In genomic region chr11:89443366-89444303, GRCh38 we compare ENCODE assay signal across 20 cellular contexts. TPM values are rescaled to one million over a fixed set of nuclear protein-coding genes. Genes with fewer than 3 reads are reported as not detected.
"Had no signal": no experiment of that assay in that cellular context is flagged by ENCODE, and none has a peak within 500 bp of the region (broad histone marks: within the 10 kb centered on the region; RNA-seq: fewer than 3 reads in every experiment).

No MANE protein-coding gene starts in this region.

- H3K36me3 ChIP-seq: esophagus muscularis mucosa, SJCRH30 had no signal

- H3K27ac Mint-ChIP-seq: activated CD8-positive, alpha-beta T cell treated with anti-CD3 and anti-CD28 coated beads for 36 hours; activated naive CD8-positive, alpha-beta T cell treated with anti-CD3 and anti-CD28 coated beads, Interleukin-2, amount 10 ng/mL, durations not matched to agents 7 days and 5 days; activated T-cell treated with anti-CD3 and anti-CD28 coated beads, Interleukin-2, amount 50 U/mL, for 72 hours; immature natural killer cell; natural killer cell treated with Interleukin-12 subunit alpha and Interleukin-12 subunit beta and Interleukin-15 and Interleukin-18, amount 100 ng/mL, for 72 hours; T-cell had no signal

- H3K4me1 ChIP-seq: esophagus muscularis mucosa, SJCRH30, tibial nerve had no signal

- DNase-seq: activated CD8-positive, alpha-beta memory T cell treated with anti-CD3 and anti-CD28 coated beads, Interleukin-2, amount 50 U/mL, for 4 hours; activated CD8-positive, alpha-beta T cell treated with anti-CD3 and anti-CD28 coated beads for 36 hours; activated gamma-delta T cell treated with Interleukin-2 at 50 U/mL for 16 hours; activated naive CD8-positive, alpha-beta T cell treated with anti-CD3 and anti-CD28 coated beads, Interleukin-2, amount 10 ng/mL, durations not matched to agents 7 days and 5 days; activated T-cell treated with anti-CD3 and anti-CD28 coated beads, Interleukin-2, amount 50 U/mL, for 72 hours; central memory CD4-positive, alpha-beta T cell; cortex of kidney; immature natural killer cell; left colon; mammary epithelial cell; right cardiac atrium; SJCRH30; small intestine; T-cell; T1000 had no signal

- ATAC-seq: activated CD8-positive, alpha-beta T cell treated with anti-CD3 and anti-CD28 coated beads for 36 hours; activated T-cell treated with anti-CD3 and anti-CD28 coated beads, Interleukin-2, amount 50 U/mL, for 72 hours; left colon; natural killer cell treated with Interleukin-12 subunit alpha and Interleukin-12 subunit beta and Interleukin-15 and Interleukin-18, amount 100 ng/mL, for 72 hours; right cardiac atrium; T-cell had no signal

- H3K4me1 Mint-ChIP-seq: activated naive CD8-positive, alpha-beta T cell treated with anti-CD3 and anti-CD28 coated beads, Interleukin-2, amount 10 ng/mL, durations not matched to agents 7 days and 5 days; immature natural killer cell; T-cell had no signal

- H3K27me3 ChIP-seq: ascending aorta, esophagus muscularis mucosa, SJCRH30, tibial nerve had no signal

- H3K27me3 Mint-ChIP-seq: activated CD8-positive, alpha-beta T cell treated with anti-CD3 and anti-CD28 coated beads for 36 hours; activated naive CD8-positive, alpha-beta T cell treated with anti-CD3 and anti-CD28 coated beads, Interleukin-2, amount 10 ng/mL, durations not matched to agents 7 days and 5 days; natural killer cell treated with Interleukin-12 subunit alpha and Interleukin-12 subunit beta and Interleukin-15 and Interleukin-18, amount 100 ng/mL, for 72 hours; T-cell had no signal

- H3K36me3 Mint-ChIP-seq: activated naive CD8-positive, alpha-beta T cell treated with anti-CD3 and anti-CD28 coated beads, Interleukin-2, amount 10 ng/mL, durations not matched to agents 7 days and 5 days; immature natural killer cell; natural killer cell treated with Interleukin-12 subunit alpha and Interleukin-12 subunit beta and Interleukin-15 and Interleukin-18, amount 100 ng/mL, for 72 hours; T-cell had no signal

- H3K9me3 ChIP-seq: ascending aorta, esophagus muscularis mucosa, SJCRH30, tibial nerve had no signal

- H3K4me3 ChIP-seq: ascending aorta, esophagus muscularis mucosa, SJCRH30, tibial nerve had no signal

- H3K9me3 Mint-ChIP-seq: activated naive CD8-positive, alpha-beta T cell treated with anti-CD3 and anti-CD28 coated beads, Interleukin-2, amount 10 ng/mL, durations not matched to agents 7 days and 5 days had no signal

- H3K4me3 Mint-ChIP-seq: activated CD8-positive, alpha-beta T cell treated with anti-CD3 and anti-CD28 coated beads for 36 hours; activated naive CD8-positive, alpha-beta T cell treated with anti-CD3 and anti-CD28 coated beads, Interleukin-2, amount 10 ng/mL, durations not matched to agents 7 days and 5 days; activated T-cell treated with anti-CD3 and anti-CD28 coated beads, Interleukin-2, amount 50 U/mL, for 72 hours; immature natural killer cell; natural killer cell treated with Interleukin-12 subunit alpha and Interleukin-12 subunit beta and Interleukin-15 and Interleukin-18, amount 100 ng/mL, for 72 hours; T-cell had no signal

- H3K27ac ChIP-seq: esophagus muscularis mucosa, SJCRH30, tibial nerve, VCaP had no signal

RNA-seq across cellular contexts. Expression of gene NOX4, which starts 47.5 kb away (rescaled TPM):
- total RNA-seq: activated CD8-positive, alpha-beta T cell treated with anti-CD3 and anti-CD28 coated beads for 36 hours; activated naive CD8-positive, alpha-beta T cell treated with anti-CD3 and anti-CD28 coated beads, Interleukin-2, amount 10 ng/mL, durations not matched to agents 7 days and 5 days; activated T-cell treated with anti-CD3 and anti-CD28 coated beads, Interleukin-2, amount 50 U/mL, for 72 hours; natural killer cell treated with Interleukin-12 subunit alpha and Interleukin-12 subunit beta and Interleukin-15 and Interleukin-18, amount 100 ng/mL, for 72 hours; SJCRH30; T-cell had no signal
- polyA plus RNA-seq: immature natural killer cell, mammary epithelial cell had no signal
